ENCODE assay signal across 16 cellular contexts in genomic region chr7:28755255-28755654, GRCh38.
DNase-seq lines count a peak whose midpoint lies in the region; ATAC-seq, FAIRE-seq and TF ChIP-seq lines count a peak whose summit lies in the region.
"Had no signal": no experiment of that assay in that cellular context is flagged by ENCODE, and none has a peak within 500 bp of the region (broad histone marks: within the 10 kb centered on the region; RNA-seq: fewer than 3 reads in every experiment).

No MANE protein-coding gene starts in this region.

- TF ChIP-seq POLR2A in H54 (IDR thresholded peaks at IDR 0.05; ENCODE audit: low read depth, low read length): no peak

- no peak for TF ChIP-seq CTCF in fibroblast of mammary gland (conservative IDR thresholded peaks at IDR 0.05; ENCODE audit: control insufficient read depth, insufficient read depth, low read depth, low read length)

- peak; percentile 80 for FAIRE-seq in H54 (lab: Jason Lieb, UNC)
- FAIRE-seq: TTC549 had no signal

- no peaks in the 10 kb centered on the region for H3K9me3 ChIP-seq in skeletal muscle satellite cell (replicated peaks; ENCODE audit: low read length)

- H3K4me3 ChIP-seq in fibroblast of mammary gland (ENCODE audit: control insufficient read depth, low read depth, low read length) (no peak overlapping the region), skeletal muscle satellite cell (ENCODE audit: low read length) (no peak overlapping the region)

- peak overlapping the region; percentile 24 for H3K4me2 ChIP-seq in skeletal muscle satellite cell (ENCODE audit: low read length)

- peaks cover 26% of the 10 kb centered on the region for H3K4me1 ChIP-seq in skeletal muscle satellite cell (ENCODE audit: control insufficient read depth, insufficient read depth, low read length)

- no peaks in the 10 kb centered on the region for H3K27me3 Mint-ChIP-seq in activated T-cell treated with anti-CD3 and anti-CD28 coated beads, Interleukin-2, amount 50 U/mL, for 72 hours (ENCODE audit: low read depth)
- H3K27me3 Mint-ChIP-seq in activated naive CD8-positive, alpha-beta T cell treated with anti-CD3 and anti-CD28 coated beads, Interleukin-2, amount 50 U/mL, for 24 hours: no peaks in the 10 kb centered on the region

- no peaks in the 10 kb centered on the region for H3K4me1 Mint-ChIP-seq in activated T-cell treated with anti-CD3 and anti-CD28 coated beads, Interleukin-2, amount 50 U/mL, for 72 hours (ENCODE audit: low read depth)
- no peaks in the 10 kb centered on the region for H3K4me1 Mint-ChIP-seq in activated naive CD8-positive, alpha-beta T cell treated with anti-CD3 and anti-CD28 coated beads, Interleukin-2, amount 50 U/mL, for 24 hours
- H3K4me1 Mint-ChIP-seq: IgD-negative memory B cell had no signal

- no peak overlapping the region for H3K27ac Mint-ChIP-seq in activated T-cell treated with anti-CD3 and anti-CD28 coated beads, Interleukin-2, amount 50 U/mL, for 72 hours
- H3K27ac Mint-ChIP-seq in activated naive CD8-positive, alpha-beta T cell treated with anti-CD3 and anti-CD28 coated beads, Interleukin-2, amount 50 U/mL, for 24 hours: no peak overlapping the region
- H3K27ac Mint-ChIP-seq: activated naive CD4-positive, alpha-beta T cell treated with anti-CD3 and anti-CD28 coated beads for 36 hours; CD8-positive, alpha-beta T cell; IgD-negative memory B cell; natural killer cell treated with Interleukin-12 subunit alpha and Interleukin-12 subunit beta and Interleukin-15 and Interleukin-18, amount 100 ng/mL, for 72 hours had no signal

- H3K36me3 Mint-ChIP-seq in activated T-cell treated with anti-CD3 and anti-CD28 coated beads, Interleukin-2, amount 50 U/mL, for 72 hours (ENCODE audit: insufficient read depth in 2 of 2): no peaks in the 10 kb centered on the region
- H3K36me3 Mint-ChIP-seq in activated naive CD8-positive, alpha-beta T cell treated with anti-CD3 and anti-CD28 coated beads, Interleukin-2, amount 50 U/mL, for 24 hours (ENCODE audit: low read depth): no peaks in the 10 kb centered on the region
- H3K36me3 Mint-ChIP-seq: CD8-positive, alpha-beta T cell; IgD-negative memory B cell; natural killer cell treated with Interleukin-12 subunit alpha and Interleukin-12 subunit beta and Interleukin-15 and Interleukin-18, amount 100 ng/mL, for 72 hours had no signal

- no peaks in the 10 kb centered on the region for H3K36me3 ChIP-seq in skeletal muscle satellite cell (ENCODE audit: insufficient read depth, low read length)

- no peak overlapping the region for H3K4me3 Mint-ChIP-seq in activated T-cell treated with anti-CD3 and anti-CD28 coated beads, Interleukin-2, amount 50 U/mL, for 72 hours
- H3K4me3 Mint-ChIP-seq in activated naive CD8-positive, alpha-beta T cell treated with anti-CD3 and anti-CD28 coated beads, Interleukin-2, amount 50 U/mL, for 24 hours: no peak overlapping the region
- H3K4me3 Mint-ChIP-seq: activated naive CD4-positive, alpha-beta T cell treated with anti-CD3 and anti-CD28 coated beads for 36 hours; CD8-positive, alpha-beta T cell; IgD-negative memory B cell; natural killer cell treated with Interleukin-12 subunit alpha and Interleukin-12 subunit beta and Interleukin-15 and Interleukin-18, amount 100 ng/mL, for 72 hours had no signal

- DNase-seq in H54 (ENCODE audit: insufficient read length, low spot score): peak; percentile 59
- DNase-seq in fibroblast of mammary gland (ENCODE audit: low read depth): peak; percentile 77
- no peak for DNase-seq in HT-29 (ENCODE audit: low spot score)
- DNase-seq in activated T-cell treated with anti-CD3 and anti-CD28 coated beads, Interleukin-2, amount 50 U/mL, for 72 hours: no peak
- DNase-seq in activated naive CD8-positive, alpha-beta T cell treated with anti-CD3 and anti-CD28 coated beads, Interleukin-2, amount 50 U/mL, for 24 hours: no peak
- DNase-seq: activated naive CD4-positive, alpha-beta T cell treated with anti-CD3 and anti-CD28 coated beads for 36 hours; CD8-positive, alpha-beta T cell; GDM1; NCI-H1417 treated with DMSO at 0.1 percent for 48 hours; NCI-H510A treated with DMSO at 0.1 percent for 48 hours had no signal

- no peaks in the 10 kb centered on the region for H3K27me3 ChIP-seq in skeletal muscle satellite cell (ENCODE audit: control insufficient read depth, insufficient read depth, low read length)

- no peaks in the 10 kb centered on the region for H3K9me3 Mint-ChIP-seq in activated T-cell treated with anti-CD3 and anti-CD28 coated beads, Interleukin-2, amount 50 U/mL, for 72 hours
- H3K9me3 Mint-ChIP-seq in activated naive CD8-positive, alpha-beta T cell treated with anti-CD3 and anti-CD28 coated beads, Interleukin-2, amount 50 U/mL, for 24 hours: no peaks in the 10 kb centered on the region
- H3K9me3 Mint-ChIP-seq: activated naive CD4-positive, alpha-beta T cell treated with anti-CD3 and anti-CD28 coated beads for 36 hours; CD8-positive, alpha-beta T cell; IgD-negative memory B cell; natural killer cell treated with Interleukin-12 subunit alpha and Interleukin-12 subunit beta and Interleukin-15 and Interleukin-18, amount 100 ng/mL, for 72 hours had no signal

- ATAC-seq in SK-N-SH treated with all-trans-retinoic acid at 6 μM for 48 hours (peak; percentile 35), HG02642 (IDR thresholded peaks at IDR 0.05; ENCODE audit: poor library complexity, unreplicated experiment) (no peak)
- no peak for ATAC-seq in activated T-cell treated with anti-CD3 and anti-CD28 coated beads, Interleukin-2, amount 50 U/mL, for 72 hours (replicated peaks in 1 of 2)
- no peak for ATAC-seq in activated naive CD8-positive, alpha-beta T cell treated with anti-CD3 and anti-CD28 coated beads, Interleukin-2, amount 50 U/mL, for 24 hours
- ATAC-seq: CD8-positive, alpha-beta T cell; natural killer cell treated with Interleukin-12 subunit alpha and Interleukin-12 subunit beta and Interleukin-15 and Interleukin-18, amount 100 ng/mL, for 72 hours had no signal

- H3K9ac ChIP-seq in skeletal muscle satellite cell (ENCODE audit: low read depth, low read length): no peak overlapping the region

TF ChIP-seq in SK-N-SH treated with all-trans-retinoic acid at 6 μM for 48 hours, 23 proteins besides CTCF, POLR2A, EP300 and RAD21:
- TF ChIP-seq PATZ1 (CRISPR knock-in tag; IDR thresholded peaks at IDR 0.05; ENCODE audit: borderline replicate concordance) (no peak), OSR1 (CRISPR knock-in tag; IDR thresholded peaks at IDR 0.05) (no peak), CSDC2 (CRISPR knock-in tag; IDR thresholded peaks at IDR 0.05) (no peak), SNAI2 (CRISPR knock-in tag; IDR thresholded peaks at IDR 0.05) (no peak), RARB (CRISPR knock-in tag; IDR thresholded peaks at IDR 0.05) (no peak), ISL1 (CRISPR knock-in tag; IDR thresholded peaks at IDR 0.05) (peak; percentile 44; the same call in 1 of the 2 replicates), CSRNP3 (CRISPR knock-in tag; IDR thresholded peaks at IDR 0.05) (no peak), POU6F1 (CRISPR knock-in tag; IDR thresholded peaks at IDR 0.05; ENCODE audit: borderline replicate concordance, low read depth) (no peak), ZNF8 (CRISPR knock-in tag; IDR thresholded peaks at IDR 0.05) (no peak)

Comparison
In these comparisons a context has a peak if more than half of its experiments do, and no peak if none do; other contexts are left out.
1. DNase-seq: peak in H54 (single experiment) and fibroblast of mammary gland (single experiment); none in HT-29 (single experiment), activated T-cell treated with anti-CD3 and anti-CD28 coated beads, Interleukin-2, amount 50 U/mL, for 72 hours (0 of 2) and activated naive CD8-positive, alpha-beta T cell treated with anti-CD3 and anti-CD28 coated beads, Interleukin-2, amount 50 U/mL, for 24 hours (single experiment).